Comparison of ENCODE assay signal across 11 cellular contexts in the genomic region with DNA sequence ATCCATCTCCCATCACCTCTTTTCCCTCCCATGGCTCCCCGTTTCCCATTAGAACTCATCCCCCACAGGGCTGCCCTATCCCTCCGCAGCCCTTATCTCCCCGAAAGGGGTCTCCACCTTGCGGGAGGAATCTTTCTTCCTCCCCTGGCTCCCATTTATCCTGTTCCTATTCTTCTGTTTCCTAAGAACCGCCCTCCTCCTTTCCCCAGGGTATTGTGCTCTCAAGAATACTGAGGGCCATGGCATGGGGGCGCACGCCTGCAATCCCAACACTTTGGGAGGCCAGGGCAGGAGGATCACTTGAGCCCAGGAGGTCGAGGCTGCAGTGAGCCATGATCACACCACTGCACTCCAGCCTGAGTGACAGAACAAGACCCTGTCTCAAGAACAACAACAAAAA. TPM values are rescaled to one million over a fixed set of nuclear protein-coding genes. Genes with fewer than 3 reads are reported as not detected.
DNase-seq lines count a peak whose midpoint lies in the region; ATAC-seq, FAIRE-seq and TF ChIP-seq lines count a peak whose summit lies in the region.
"Had no signal": no experiment of that assay in that cellular context is flagged by ENCODE, and none has a peak within 500 bp of the region (broad histone marks: within the 10 kb centered on the region; RNA-seq: fewer than 3 reads in every experiment).

No MANE protein-coding gene starts in this region.

- H3K27me3 Mint-ChIP-seq in brain: peaks cover 76% of the 10 kb centered on the region

- H3K27ac Mint-ChIP-seq in brain: peak overlapping the region in 1 of 5 experiments; percentile 7

- H3K36me3 ChIP-seq in left ventricle myocardium inferior: no peaks in the 10 kb centered on the region
- no peaks in the 10 kb centered on the region for H3K36me3 ChIP-seq in muscle layer of duodenum (ENCODE audit: control insufficient read depth in 1 of 2, insufficient read depth in 2 of 2, low read length in 2 of 2)

- no peak for FAIRE-seq in frontal cortex (lab: Jason Lieb, UNC)

- intact Hi-C loops in left ventricle myocardium inferior (cut with micrococcal nuclease): no loop called here
- intact Hi-C loops in left ventricle myocardium superior (cut with micrococcal nuclease): no loop called here

- H3K4me1 ChIP-seq in left ventricle myocardium inferior (peaks cover 12% of the 10 kb centered on the region), muscle layer of duodenum (ENCODE audit: control insufficient read depth in 1 of 2, insufficient read depth in 2 of 2, low read length in 2 of 2) (peaks cover 0 to 8% of the 10 kb centered on the region in 2 donors)

- H3K9me3 Mint-ChIP-seq in brain: no peaks in the 10 kb centered on the region

- ATAC-seq in left ventricle myocardium superior (no peak), GM21515 (IDR thresholded peaks at IDR 0.05; ENCODE audit: unreplicated experiment) (no peak), HG02678 (IDR thresholded peaks at IDR 0.05; ENCODE audit: unreplicated experiment) (no peak)

- H3K4me3 ChIP-seq in left ventricle myocardium inferior (peak overlapping the region; percentile 64), muscle layer of duodenum (ENCODE audit: low read depth in 1 of 2, low read length in 2 of 2) (peak overlapping the region; percentile 60 to 64)

- H3K27ac ChIP-seq in left ventricle myocardium inferior (replicated peaks) (no peak overlapping the region), muscle layer of duodenum (ENCODE audit: low read length) (no peak overlapping the region)
- H3K27ac ChIP-seq: C4-2B had no signal

- peaks cover 25% of the 10 kb centered on the region for H3K27me3 ChIP-seq in left ventricle myocardium inferior (ENCODE audit: low read depth)
- no peaks in the 10 kb centered on the region for H3K27me3 ChIP-seq in muscle layer of duodenum (ENCODE audit: low read depth, low read length)

- peak overlapping the region; percentile 65 to 76 (median 67) for H3K4me3 Mint-ChIP-seq in brain

- H3K9me3 ChIP-seq in left ventricle myocardium inferior (replicated peaks): no peaks in the 10 kb centered on the region
- H3K9me3 ChIP-seq in muscle layer of duodenum (ENCODE audit: control insufficient read depth in 1 of 2, low read length in 2 of 2): no peaks in the 10 kb centered on the region

- H3K4me1 Mint-ChIP-seq in brain: peaks cover 14% of the 10 kb centered on the region

- H3K36me3 Mint-ChIP-seq in brain: no peaks in the 10 kb centered on the region

- DNase-seq in left ventricle myocardium inferior: no peak
- no peak for DNase-seq in left ventricle myocardium superior
- no peak for DNase-seq in frontal cortex (ENCODE audit: low spot score in 2 of 2)
- no peak for DNase-seq in NCI-H748 treated with DMSO at 0.1 percent for 48 hours (lab: John Stamatoyannopoulos, UW)
- DNase-seq: NCI-H1436 treated with DMSO at 0.1 percent for 48 hours had no signal

- TF ChIP-seq CTCF in left ventricle myocardium inferior (IDR thresholded peaks at IDR 0.05; ENCODE audit: borderline replicate concordance): no peak
- TF ChIP-seq CTCF in brain (conservative IDR thresholded peaks at IDR 0.05): no peak

RNA-seq across cellular contexts. Expression of gene CD72, which starts 0.7 kb away (rescaled TPM):
- 0.63 TPM for total RNA-seq in left ventricle myocardium inferior
- total RNA-seq in left ventricle myocardium superior: 0.77 TPM
- polyA plus RNA-seq in brain (ENCODE audit: insufficient read depth, low read depth, low replicate concordance): 2.0 TPM
- total RNA-seq in frontal cortex: 0.41 TPM

RNA-seq across cellular contexts. Expression of gene TESK1, which starts 12.5 kb away (rescaled TPM):
- total RNA-seq in left ventricle myocardium inferior (25.4 TPM), left ventricle myocardium superior (28.8 TPM), frontal cortex (12.2 TPM)
- polyA plus RNA-seq in brain (ENCODE audit: insufficient read depth, low read depth, low replicate concordance): 61.3 TPM

RNA-seq across cellular contexts. Expression of gene SIT1, which starts 33.2 kb away (rescaled TPM):
- total RNA-seq in left ventricle myocardium inferior: not detected
- 0.32 TPM for total RNA-seq in left ventricle myocardium superior
- polyA plus RNA-seq in brain (ENCODE audit: insufficient read depth, low read depth, low replicate concordance): 2.0 TPM
- total RNA-seq in frontal cortex: not detected
- total RNA-seq: Right ventricle myocardium superior had no signal

RNA-seq across cellular contexts. Expression of gene RMRP, which starts 40.3 kb away (rescaled TPM):
- total RNA-seq in left ventricle myocardium inferior: 15,093 TPM
- 16,495 TPM for total RNA-seq in left ventricle myocardium superior
- not detected for polyA plus RNA-seq in brain (ENCODE audit: insufficient read depth, low read depth, low replicate concordance)
- total RNA-seq in frontal cortex: 133,388 TPM

RNA-seq across cellular contexts. Expression of gene CCDC107, which starts 40.5 kb away (rescaled TPM):
- total RNA-seq in left ventricle myocardium inferior: 44.3 TPM
- total RNA-seq in left ventricle myocardium superior: 45.6 TPM
- polyA plus RNA-seq in brain (ENCODE audit: insufficient read depth, low read depth, low replicate concordance): 45.7 TPM
- 10.6 TPM for total RNA-seq in frontal cortex
